In genomic region chr13:109971006-109971744, GRCh38 we compare ENCODE assay signal across 22 cellular contexts.
"Had no signal": no experiment of that assay in that cellular context is flagged by ENCODE, and none has a peak within 500 bp of the region (broad histone marks: within the 10 kb centered on the region; RNA-seq: fewer than 3 reads in every experiment).

No MANE protein-coding gene starts in this region.

- H3K4me3 ChIP-seq: esophagus muscularis mucosa, heart left ventricle, psoas muscle, testis, upper lobe of right lung had no signal

- FAIRE-seq: endometrium, frontal cortex, TTC549 had no signal

- ATAC-seq: left lobe of liver; natural killer cell treated with Interleukin-12 subunit alpha and Interleukin-12 subunit beta and Interleukin-15 and Interleukin-18, amount 100 ng/mL, for 72 hours; psoas muscle; T-helper 17 cell; upper lobe of right lung had no signal

- H3K27me3 Mint-ChIP-seq: activated CD4-positive, alpha-beta T cell treated with anti-CD3 and anti-CD28 coated beads, Interleukin-2, amount 10 ng/mL, durations not matched to agents 7 days and 5 days; natural killer cell treated with Interleukin-12 subunit alpha and Interleukin-12 subunit beta and Interleukin-15 and Interleukin-18, amount 100 ng/mL, for 72 hours had no signal

- H3K4me1 Mint-ChIP-seq: activated CD4-positive, alpha-beta T cell treated with anti-CD3 and anti-CD28 coated beads, Interleukin-2, amount 10 ng/mL, durations not matched to agents 7 days and 5 days; T-helper 17 cell had no signal

- H3K9me3 ChIP-seq: psoas muscle, testis, upper lobe of right lung had no signal

- H3K27ac Mint-ChIP-seq: activated CD4-positive, alpha-beta T cell treated with anti-CD3 and anti-CD28 coated beads, Interleukin-2, amount 10 ng/mL, durations not matched to agents 7 days and 5 days; activated T-helper 2 cell treated with anti-CD3 and anti-CD28 coated beads, Interferon-gamma antibody, Interleukin-2, Interleukin-4, amounts not matched to agents 10 μg/mL and 5 μg/mL and 100 μg/mL, durations not matched to agents 14 hours and 24 hours and 36 hours; natural killer cell treated with Interleukin-12 subunit alpha and Interleukin-12 subunit beta and Interleukin-15 and Interleukin-18, amount 100 ng/mL, for 72 hours; T-helper 17 cell had no signal

- H3K4me1 ChIP-seq: esophagus muscularis mucosa, psoas muscle, testis, upper lobe of right lung had no signal

- DNase-seq: activated CD4-positive, alpha-beta T cell treated with anti-CD3 and anti-CD28 coated beads, Interleukin-2, amount 10 ng/mL, durations not matched to agents 7 days and 5 days; activated CD4-positive, CD25-positive, alpha-beta regulatory T cell; activated naive CD4-positive, alpha-beta T cell treated with anti-CD3 and anti-CD28 coated beads, Interleukin-2, amount 50 U/mL, for 16 hours; activated T-cell treated with anti-CD3 and anti-CD28 coated beads for 4 hours; amniotic stem cell; brain microvascular endothelial cell; mesenchymal stem cell; occipital lobe; psoas muscle; stimulated activated CD4-positive, alpha-beta T cell treated with anti-CD3 and anti-CD28 coated beads, Interleukin-2, amount 100 ng/mL, for 48 hours; stimulated activated naive CD4-positive, alpha-beta T cell treated with Interleukin-2 at 50 U/mL for 16 hours; T-helper 17 cell; testis; upper lobe of right lung had no signal

- H3K36me3 ChIP-seq: brain microvascular endothelial cell, esophagus muscularis mucosa, heart left ventricle, upper lobe of right lung had no signal

- H3K27ac ChIP-seq: brain microvascular endothelial cell, esophagus muscularis mucosa, psoas muscle, testis, upper lobe of right lung had no signal

- H3K27me3 ChIP-seq: brain microvascular endothelial cell, esophagus muscularis mucosa, heart left ventricle, testis, upper lobe of right lung had no signal

- H3K36me3 Mint-ChIP-seq: natural killer cell treated with Interleukin-12 subunit alpha and Interleukin-12 subunit beta and Interleukin-15 and Interleukin-18, amount 100 ng/mL, for 72 hours had no signal

- H3K9me3 Mint-ChIP-seq: activated CD4-positive, alpha-beta T cell treated with anti-CD3 and anti-CD28 coated beads, Interleukin-2, amount 10 ng/mL, durations not matched to agents 7 days and 5 days; activated T-helper 2 cell treated with anti-CD3 and anti-CD28 coated beads, Interferon-gamma antibody, Interleukin-2, Interleukin-4, amounts not matched to agents 10 μg/mL and 5 μg/mL and 100 μg/mL, durations not matched to agents 14 hours and 24 hours and 36 hours had no signal

- H3K4me3 Mint-ChIP-seq: activated CD4-positive, alpha-beta T cell treated with anti-CD3 and anti-CD28 coated beads, Interleukin-2, amount 10 ng/mL, durations not matched to agents 7 days and 5 days; natural killer cell treated with Interleukin-12 subunit alpha and Interleukin-12 subunit beta and Interleukin-15 and Interleukin-18, amount 100 ng/mL, for 72 hours; T-helper 17 cell had no signal
